Comparison of ENCODE assay signal across 11 cellular contexts in genomic region chr1:81804320-81804719, GRCh38. TPM values are rescaled to one million over a fixed set of nuclear protein-coding genes. Genes with fewer than 3 reads are reported as not detected.
A peak's percentile ranks its signal among the peaks of the same experiment; 100 is the strongest.
DNase-seq lines count a peak whose midpoint lies in the region; ATAC-seq and TF ChIP-seq lines count a peak whose summit lies in the region.
"Had no signal": no experiment of that assay in that cellular context is flagged by ENCODE, and none has a peak within 500 bp of the region (broad histone marks: within the 10 kb centered on the region; RNA-seq: fewer than 3 reads in every experiment).

No MANE protein-coding gene starts in this region.

- intact Hi-C loops in heart left ventricle (cut with DNase I) (loop anchor here in 9 of 10 donors (5.0 to 10.0 kb wide), 10 partner anchors 113 to 500 kb away; no protein-coding TSS in a partner anchor), left cardiac atrium (cut with DNase I) (no loop called here), esophagus muscularis mucosa (cut with DNase I) (loop anchor here (10.0 kb wide), 2 partner anchors 190 to 500 kb away; no protein-coding TSS in a partner anchor)

- CTCF ChIA-PET in HEK293T (lab: Yijun Ruan, JAX) = interaction anchor here (0.7 kb wide), 1 partner anchor 255 kb away, joined by 3 read pairs; no protein-coding TSS in a partner anchor

- peak overlapping the region in 11 of 12 donors; percentile 36 to 98 (median 98) for H3K27ac ChIP-seq in heart left ventricle
- peak overlapping the region in 3 of 4 donors; percentile 32 to 98 (median 95) for H3K27ac ChIP-seq in esophagus muscularis mucosa (replicated peaks in 1 of 4)
- H3K27ac ChIP-seq in urinary bladder (ENCODE audit: low read depth) = no peak overlapping the region

- ATAC-seq in heart left ventricle = no peak
- no peak for ATAC-seq in left cardiac atrium
- no peak for ATAC-seq in HG03521 (IDR thresholded peaks at IDR 0.05; ENCODE audit: unreplicated experiment)

- H3K36me3 ChIP-seq in heart left ventricle (no peaks in the 10 kb centered on the region), esophagus muscularis mucosa (no peaks in the 10 kb centered on the region), urinary bladder (ENCODE audit: insufficient read depth) (no peaks in the 10 kb centered on the region)

- H3K27me3 ChIP-seq in heart left ventricle = peaks cover 0 to 25% (median 0%) of the 10 kb centered on the region in 9 donors
- no peaks in the 10 kb centered on the region for H3K27me3 ChIP-seq in esophagus muscularis mucosa

- H3K9me3 ChIP-seq in heart left ventricle (no peaks in the 10 kb centered on the region), esophagus muscularis mucosa (no peaks in the 10 kb centered on the region)

- H3K4me3 Mint-ChIP-seq in nephron = peak overlapping the region; percentile 94 to 97 (median 97)

- 14 to 29% (median 17%) methylated on average over 2 of the region's 2 CpGs for WGBS in heart left ventricle, 4 donors
- 37% methylated on average over 2 of the region's 2 CpGs for WGBS in esophagus muscularis mucosa
- 61% methylated on average over 2 of the region's 2 CpGs for WGBS in urinary bladder

- no peaks in the 10 kb centered on the region for H3K27me3 Mint-ChIP-seq in nephron (ENCODE audit: low read depth)

- peak overlapping the region in 11 of 12 donors; percentile 1 to 96 (median 91) for H3K4me3 ChIP-seq in heart left ventricle
- H3K4me3 ChIP-seq in esophagus muscularis mucosa = peak overlapping the region; percentile 84 to 91 (median 87)
- H3K4me3 ChIP-seq in urinary bladder (ENCODE audit: low read depth, low read length) = peak overlapping the region; percentile 16

- DNase-seq in heart left ventricle (no peak), left cardiac atrium (no peak), esophagus muscularis mucosa (ENCODE audit: extremely low spot score) (no peak), HEK293T (ENCODE audit: extremely low spot score) (no peak)
- DNase-seq in activated CD8-positive, alpha-beta memory T cell treated with anti-CD3 and anti-CD28 coated beads, Interleukin-2, amount 50 U/mL, for 48 hours = no peak
- DNase-seq: activated T-cell treated with anti-CD3 and anti-CD28 coated beads, Interleukin-2, amount 50 U/mL, for 48 hours; immature natural killer cell; T-helper 9 cell had no signal

- TF ChIP-seq CTCF in heart left ventricle (IDR thresholded peaks at IDR 0.05) = no peak
- no peak for TF ChIP-seq CTCF in esophagus muscularis mucosa (IDR thresholded peaks at IDR 0.05)
- no peak for TF ChIP-seq CTCF in nephron (IDR thresholded peaks at IDR 0.05; ENCODE audit: unreplicated experiment in 3 of 3)

- TF ChIP-seq EP300 in esophagus muscularis mucosa (IDR thresholded peaks at IDR 0.05) = no peak

- peaks cover 44% of the 10 kb centered on the region for H3K4me1 Mint-ChIP-seq in nephron
- H3K4me1 Mint-ChIP-seq: immature natural killer cell had no signal

- TF ChIP-seq POLR2A in heart left ventricle (IDR thresholded peaks at IDR 0.05) (no peak), esophagus muscularis mucosa (IDR thresholded peaks at IDR 0.05; ENCODE audit: low read depth) (no peak)

- H3K9me3 Mint-ChIP-seq in nephron = no peaks in the 10 kb centered on the region

- H3K36me3 Mint-ChIP-seq in nephron (ENCODE audit: low read depth) = no peaks in the 10 kb centered on the region

- H3K27ac Mint-ChIP-seq in nephron = peak overlapping the region; percentile 93 to 100 (median 96)
- H3K27ac Mint-ChIP-seq: immature natural killer cell had no signal

- POLR2A ChIA-PET in HEK293T (lab: Yijun Ruan, JAX) = no interaction called here

- H3K4me1 ChIP-seq in heart left ventricle (peaks cover 0 to 59% (median 37%) of the 10 kb centered on the region in 12 donors), esophagus muscularis mucosa (peaks cover 30 to 38% (median 37%) of the 10 kb centered on the region in 4 donors), urinary bladder (ENCODE audit: insufficient read depth) (no peaks in the 10 kb centered on the region)

TF ChIP-seq in HEK293T, 16 proteins besides CTCF, POLR2A, EP300 and RAD21:
- TF ChIP-seq CTBP1 (IDR thresholded peaks at IDR 0.05; ENCODE audit: borderline replicate concordance) (no peak), SP1 (IDR thresholded peaks at IDR 0.05) (no peak), ARNT (IDR thresholded peaks at IDR 0.05) (no peak), LEF1 (IDR thresholded peaks at IDR 0.05; ENCODE audit: borderline replicate concordance) (no peak), ZNF384 (IDR thresholded peaks at IDR 0.05) (no peak), FOXK2 (IDR thresholded peaks at IDR 0.05) (no peak), TARDBP (IDR thresholded peaks at IDR 0.05) (no peak), FOXM1 (IDR thresholded peaks at IDR 0.05; ENCODE audit: borderline replicate concordance) (no peak), L3MBTL2 (conservative IDR thresholded peaks at IDR 0.05) (no peak), BHLHE40 (IDR thresholded peaks at IDR 0.05; ENCODE audit: borderline replicate concordance) (no peak), NFRKB (IDR thresholded peaks at IDR 0.05) (no peak), FOXA1 (IDR thresholded peaks at IDR 0.05) (no peak), PKNOX1 (IDR thresholded peaks at IDR 0.05) (no peak), ELF4 (IDR thresholded peaks at IDR 0.05) (no peak), SUZ12 (IDR thresholded peaks at IDR 0.05) (no peak), HDGF (IDR thresholded peaks at IDR 0.05; ENCODE audit: borderline replicate concordance) (no peak)
TF ChIP-seq in HEK293T: peak in this region for 0.

RNA-seq across cellular contexts. Expression of gene ADGRL2, which starts 3.6 kb away (rescaled TPM):
- total RNA-seq in heart left ventricle = 10 to 100 TPM; 49.7 to 82.8 (median 58.4) TPM
- polyA plus RNA-seq in heart left ventricle = 10 to 100 TPM; 16.9 to 45.0 TPM
- 10 to 100 TPM; 57.4 to 64.4 TPM for total RNA-seq in left cardiac atrium
- 10 to 100 TPM; 72.4 to 89.7 (median 78.8) TPM for total RNA-seq in esophagus muscularis mucosa
- 185 TPM for total RNA-seq in urinary bladder
- 30.5 TPM for polyA plus RNA-seq in urinary bladder
- polyA plus RNA-seq: immature natural killer cell had no signal

Comparison
In these comparisons a context has a peak if more than half of its experiments do, and no peak if none do; other contexts are left out.
1. intact Hi-C loops: an anchor here in heart left ventricle (5.0 to 10.0 kb wide) and esophagus muscularis mucosa (10.0 kb wide); none called in left cardiac atrium.
2. H3K4me3 ChIP-seq: peak in every context shown above with its lines; median percentile 91 in heart left ventricle; 87 in esophagus muscularis mucosa; 16 in urinary bladder.